19 cellular contexts compared by ENCODE assay signal in genomic region chr16:54159490-54160080, GRCh38.
DNase-seq lines count a peak whose midpoint lies in the region; TF ChIP-seq lines count a peak whose summit lies in the region.
"Had no signal": no experiment of that assay in that cellular context is flagged by ENCODE, and none has a peak within 500 bp of the region (broad histone marks: within the 10 kb centered on the region; RNA-seq: fewer than 3 reads in every experiment).

No MANE protein-coding gene starts in this region.

- H3K9me3 ChIP-seq in Caco-2 (no peaks in the 10 kb centered on the region), MG63 (peaks cover 4% of the 10 kb centered on the region; the same call in 1 of the 2 replicates), trophoblast cell (ENCODE audit: insufficient read depth, low read depth, low read length) (peaks cover 5% of the 10 kb centered on the region)
- H3K9me3 ChIP-seq: BE2C had no signal

- H3K27ac Mint-ChIP-seq in Caco-2 (ENCODE audit: unreplicated experiment) = peak overlapping the region; percentile 51
- H3K27ac Mint-ChIP-seq: CD4-positive, alpha-beta memory T cell; CD4-positive, CD25-positive, alpha-beta regulatory T cell; CD8-positive, alpha-beta memory T cell had no signal

- H3K14ac ChIP-seq in trophoblast cell (ENCODE audit: low read length) = no peak overlapping the region

- H3K4me3 Mint-ChIP-seq in Caco-2 (ENCODE audit: unreplicated experiment) = no peak overlapping the region
- H3K4me3 Mint-ChIP-seq: CD14-positive monocyte; CD4-positive, alpha-beta memory T cell; CD4-positive, CD25-positive, alpha-beta regulatory T cell; CD8-positive, alpha-beta memory T cell had no signal

- H2BK12ac ChIP-seq in trophoblast cell (ENCODE audit: low read length) = no peak overlapping the region

- no CpG with 5 or more reads among the region's 6 CpGs for WGBS in trophoblast cell (ENCODE audit: extremely low coverage, insufficient coverage, insufficient read length)

- H4K12ac ChIP-seq in trophoblast cell (ENCODE audit: low read depth, low read length) = no peak overlapping the region

- DNase-seq in Caco-2 = no peak
- DNase-seq in MG63 = peak; percentile 24
- DNase-seq in trophoblast cell = peak; percentile 66 to 89
- DNase-seq in NCI-H2107 treated with DMSO at 0.1 percent for 48 hours (lab: John Stamatoyannopoulos, UW; ENCODE audit: unreplicated experiment) = no peak
- DNase-seq in GM10248 (ENCODE audit: extremely low spot score) = no peak
- DNase-seq: 8988T; ACHN; BE2C; C1 segment of cervical spinal cord; Calu3; CD4-positive, alpha-beta memory T cell; CD4-positive, CD25-positive, alpha-beta regulatory T cell; CD8-positive, alpha-beta memory T cell; COR-L47; DMS79 treated with DMSO at 0.1 percent for 48 hours; GF-D8 had no signal

- H3K4me3 ChIP-seq in Caco-2 (ENCODE audit: low read depth, low read length) (no peak overlapping the region), MG63 (no peak overlapping the region), trophoblast cell (ENCODE audit: low read depth, low read length) (no peak overlapping the region)
- H3K4me3 ChIP-seq: BLaER1, GM12878 had no signal

- H2BK120ac ChIP-seq in trophoblast cell (ENCODE audit: insufficient read depth, low read length, poor library complexity) = no peak overlapping the region

- H3K18ac ChIP-seq in trophoblast cell (ENCODE audit: low read length) = no peak overlapping the region

- H3K79me1 ChIP-seq in trophoblast cell (ENCODE audit: low read length) = no peaks in the 10 kb centered on the region

- H2AFZ ChIP-seq in trophoblast cell (ENCODE audit: insufficient read depth, low read length, poor library complexity) = no peak overlapping the region

- intact Hi-C loops in Caco-2 (cut with micrococcal nuclease; ENCODE audit: unreplicated experiment) = no loop called here

- no peak overlapping the region for H3K27ac ChIP-seq in trophoblast cell (ENCODE audit: low read depth, low read length)
- H3K27ac ChIP-seq: BLaER1 had no signal

- H4K91ac ChIP-seq in trophoblast cell (ENCODE audit: low read depth, low read length) = no peak overlapping the region

- CTCF ChIA-PET in Caco-2 (lab: Charles Lee) = interaction anchor here (0.6 kb wide), 1 partner anchor 660 kb away, joined by 3 read pairs; no protein-coding TSS in a partner anchor
- CTCF ChIA-PET in GM10248 (lab: Yijun Ruan, JAX) = no interaction called here

- H3K36me3 Mint-ChIP-seq in Caco-2 (ENCODE audit: insufficient read depth, unreplicated experiment) = no peaks in the 10 kb centered on the region
- H3K36me3 Mint-ChIP-seq: CD14-positive monocyte; CD4-positive, alpha-beta memory T cell; CD4-positive, CD25-positive, alpha-beta regulatory T cell; CD8-positive, alpha-beta memory T cell had no signal

- H3K36me3 ChIP-seq in Caco-2 (ENCODE audit: control insufficient read depth, insufficient read depth, low read length) (no peaks in the 10 kb centered on the region), MG63 (no peaks in the 10 kb centered on the region), trophoblast cell (ENCODE audit: control insufficient read depth in 1 of 2, insufficient read depth in 2 of 2, low read length in 2 of 2) (no peaks in the 10 kb centered on the region)
- H3K36me3 ChIP-seq: BE2C, BLaER1 had no signal

- H3K4me2 ChIP-seq in trophoblast cell (ENCODE audit: low read length) = no peak overlapping the region
- H3K4me2 ChIP-seq: BLaER1 had no signal

- no peak overlapping the region for H3K4ac ChIP-seq in trophoblast cell (ENCODE audit: low read depth, low read length)

- H3K4me1 ChIP-seq in Caco-2 (peaks cover 14% of the 10 kb centered on the region; the same call in 1 of the 2 replicates), trophoblast cell (ENCODE audit: control insufficient read depth in 1 of 2, insufficient read depth in 2 of 2, low read length in 2 of 2) (no peaks in the 10 kb centered on the region)
- H3K4me1 ChIP-seq: BE2C, BLaER1 had no signal

- H3K79me2 ChIP-seq in trophoblast cell (ENCODE audit: control insufficient read depth, insufficient read depth, low read length, poor library complexity) = no peaks in the 10 kb centered on the region

- no peak overlapping the region for H3K23ac ChIP-seq in trophoblast cell (ENCODE audit: low read length)

- no peaks in the 10 kb centered on the region for H3K27me3 ChIP-seq in Caco-2 (replicated peaks; ENCODE audit: control insufficient read depth, insufficient read depth, low read length)
- H3K27me3 ChIP-seq in MG63 = no peaks in the 10 kb centered on the region
- H3K27me3 ChIP-seq in trophoblast cell (ENCODE audit: insufficient read depth, low read length) = peaks cover 2% of the 10 kb centered on the region
- H3K27me3 ChIP-seq: BE2C, BLaER1 had no signal

- H3K4me1 Mint-ChIP-seq in Caco-2 (ENCODE audit: low read depth, unreplicated experiment) = peaks cover 12% of the 10 kb centered on the region
- H3K4me1 Mint-ChIP-seq: CD14-positive monocyte; CD4-positive, alpha-beta memory T cell; CD4-positive, CD25-positive, alpha-beta regulatory T cell; CD8-positive, alpha-beta memory T cell had no signal

- no peak overlapping the region for H2BK5ac ChIP-seq in trophoblast cell (ENCODE audit: low read depth, low read length, poor library complexity)

- BruUV-seq in Caco-2 (replicated peaks; lab: Mats Ljungman, UMichigan) = no TSS peak

- TF ChIP-seq CTCF in Caco-2 (IDR thresholded peaks at IDR 0.05; ENCODE audit: insufficient read depth in 1 of 2, low read depth in 1 of 2, low read length in 1 of 2, severe bottlenecking in 1 of 2, unreplicated experiment in 1 of 2) = no peak
- no peak for TF ChIP-seq CTCF in GM10248 (IDR thresholded peaks at IDR 0.05; ENCODE audit: control extremely low read depth, extremely low read depth, low read depth, missing control alignments)

- no peaks in the 10 kb centered on the region for H3K27me3 Mint-ChIP-seq in Caco-2 (ENCODE audit: insufficient read depth, unreplicated experiment)

- H3K9me3 Mint-ChIP-seq in Caco-2 (ENCODE audit: unreplicated experiment) = peaks cover 34% of the 10 kb centered on the region

- POLR2A ChIA-PET in Caco-2 (lab: Charles Lee) = no interaction called here
- POLR2A ChIA-PET in GM10248 (lab: Yijun Ruan, JAX) = no interaction called here

- H4K8ac ChIP-seq in trophoblast cell (ENCODE audit: low read depth, low read length) = no peak overlapping the region

- no peak overlapping the region for H3K9ac ChIP-seq in trophoblast cell (ENCODE audit: low read length)
- H3K9ac ChIP-seq: BLaER1 had no signal

- H2AK5ac ChIP-seq in trophoblast cell (ENCODE audit: low read length) = no peak overlapping the region

Comparison
In these comparisons a context has a peak if more than half of its experiments do, and no peak if none do; other contexts are left out.
1. DNase-seq: peak in MG63 (single experiment) and trophoblast cell (2 of 2); none in Caco-2 (0 of 2), NCI-H2107 treated with DMSO at 0.1 percent for 48 hours (single experiment) and GM10248 (single experiment).